Comparison of ENCODE assay signal across 7 cellular contexts in the genomic region with DNA sequence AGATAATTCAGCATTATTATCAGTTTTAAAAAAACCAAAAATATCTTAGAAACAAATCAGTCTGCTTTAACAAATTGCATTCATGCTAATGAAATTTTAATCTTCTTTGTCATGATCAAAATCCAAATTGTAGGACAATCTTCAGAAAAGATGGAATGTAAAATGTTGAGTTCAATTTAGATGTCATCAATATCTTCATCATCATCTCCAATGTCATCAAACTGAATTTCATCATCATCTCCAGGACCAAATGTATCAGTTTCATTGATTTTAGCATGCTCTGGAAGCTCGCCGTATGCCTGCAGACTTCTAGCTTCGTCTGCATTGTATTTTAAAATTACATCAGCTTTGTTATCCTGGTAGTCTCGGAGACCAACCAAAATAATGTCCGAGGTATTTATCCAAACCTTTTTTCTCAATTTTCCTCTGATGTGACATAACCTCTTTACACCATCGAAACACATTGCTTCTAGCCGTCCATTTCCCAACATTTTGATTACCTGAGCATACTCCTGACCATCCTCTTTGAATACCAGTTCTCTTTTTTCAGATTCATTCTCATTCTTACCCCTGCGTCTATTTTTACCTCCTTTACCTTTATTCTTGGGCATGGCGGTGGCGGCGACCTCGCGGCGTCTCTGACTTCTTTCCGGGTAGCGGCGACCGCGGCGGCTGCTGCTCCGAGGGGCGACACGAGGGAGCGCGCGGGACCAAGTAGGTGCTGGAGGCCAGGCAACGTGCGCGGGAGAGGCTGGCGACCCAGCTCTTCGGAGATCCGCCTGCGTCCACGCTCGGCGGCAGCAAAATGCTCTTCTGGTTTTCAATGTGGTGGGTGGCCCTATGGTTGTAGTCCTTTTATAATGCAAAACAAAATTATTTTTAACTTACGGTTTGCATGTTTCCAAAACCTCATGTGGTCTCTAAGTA. TPM values are rescaled to one million over a fixed set of nuclear protein-coding genes. Genes with fewer than 3 reads are reported as not detected.
DNase-seq lines count a peak whose midpoint lies in the region; ATAC-seq, FAIRE-seq and TF ChIP-seq lines count a peak whose summit lies in the region.
"Not testable (repeated sequence)": the region's sequence is repeated elsewhere in the genome, so short reads cannot be mapped to it uniquely, and the experiment has no call there.

No MANE protein-coding gene starts in this region.

- not testable (repeated sequence) for H3T11ph ChIP-seq in H9 (ENCODE audit: low read length)

- H3K9me2 ChIP-seq in OCI-LY1 (ENCODE audit: low read depth, low read length), result not testable (repeated sequence)

- H3K79me1 ChIP-seq in H9 (ENCODE audit: insufficient read depth, low read depth, low read length, poor library complexity, severe bottlenecking), result not testable (repeated sequence)

- not testable (repeated sequence) for H4K20me1 ChIP-seq in H9 (ENCODE audit: control insufficient read depth, insufficient read depth, insufficient read length); OCI-LY1 (ENCODE audit: insufficient read depth, low read length); K562 (replicated peaks; ENCODE audit: control insufficient read depth, insufficient read depth, low read length)

- not testable (repeated sequence) for TF ChIP-seq RAD21 in K562 (CRISPR knock-in tag; conservative IDR thresholded peaks at IDR 0.05 in 1 of 2, IDR thresholded peaks at IDR 0.05 in 1 of 2)

- H3K9me1 ChIP-seq in K562 (ENCODE audit: control insufficient read depth, insufficient read depth, low read length), result not testable (repeated sequence)

- POLR2A ChIA-PET in CD8-positive, alpha-beta memory T cell (lab: Charles Lee); K562 (lab: Yijun Ruan, JAX): not testable (repeated sequence)
- POLR2A ChIA-PET in activated CD8-positive, alpha-beta T cell treated with anti-CD3 and anti-CD28 coated beads for 36 hours (lab: Charles Lee), result interaction anchor here (1.6 kb wide), 1 partner anchor 16 kb away, joined by 4 read pairs; no protein-coding TSS in a partner anchor

- not testable (repeated sequence) for H4K5ac ChIP-seq in H9 (ENCODE audit: insufficient read length, low read depth, low read length)

- H3K27ac ChIP-seq in CD8-positive, alpha-beta memory T cell (ENCODE audit: low read depth, low read length); H9 (ENCODE audit: insufficient read length, low read depth, low read length); OCI-LY1 (ENCODE audit: low read depth, low read length, poor library complexity, severe bottlenecking); K562 (ENCODE audit: extremely low read depth, low read depth, low read length); esophagus muscularis mucosa (replicated peaks in 1 of 4): not testable (repeated sequence)

- DNase-seq in CD8-positive, alpha-beta memory T cell; H9; activated CD8-positive, alpha-beta T cell treated with anti-CD3 and anti-CD28 coated beads for 36 hours; K562 (ENCODE audit: extremely low read depth in 1 of 4, low spot score in 3 of 4); mucosa of descending colon: not testable (repeated sequence)
- peak; percentile 19 for DNase-seq in esophagus muscularis mucosa (ENCODE audit: extremely low spot score)

- not testable (repeated sequence) for H2AK5ac ChIP-seq in H9 (ENCODE audit: insufficient read length, low read length)

- H2AFZ ChIP-seq in H9 (ENCODE audit: low read length); OCI-LY1 (ENCODE audit: low read length); K562 (ENCODE audit: low read depth, low read length): not testable (repeated sequence)

- H3K79me2 ChIP-seq in H9 (ENCODE audit: insufficient read depth, low read length); OCI-LY1 (ENCODE audit: insufficient read depth, low read length); K562 (ENCODE audit: control insufficient read depth, insufficient read depth, low read length): not testable (repeated sequence)

- H3K36me3 Mint-ChIP-seq in CD8-positive, alpha-beta memory T cell; H9 (ENCODE audit: insufficient read depth in 1 of 3, low read depth in 3 of 3); activated CD8-positive, alpha-beta T cell treated with anti-CD3 and anti-CD28 coated beads for 36 hours (ENCODE audit: low read depth): not testable (repeated sequence)

- in situ Hi-C loops in K562 (cut with MboI), result not testable (repeated sequence)

- not testable (repeated sequence) for H2BK12ac ChIP-seq in H9 (ENCODE audit: insufficient read length, low read depth, low read length)

- H2BK5ac ChIP-seq in H9 (ENCODE audit: insufficient read length, low read length), result not testable (repeated sequence)

- BruUV-seq in K562 (replicated peaks; lab: Mats Ljungman, UMichigan), result not testable (repeated sequence)

- H2BK15ac ChIP-seq in H9 (ENCODE audit: low read depth, low read length), result not testable (repeated sequence)

- not testable (repeated sequence) for H3K4me1 ChIP-seq in CD8-positive, alpha-beta memory T cell (ENCODE audit: insufficient read depth, low read length); H9 (ENCODE audit: insufficient read depth, low read length); OCI-LY1 (ENCODE audit: insufficient read depth, low read length, severe bottlenecking); K562 (replicated peaks in 1 of 2; ENCODE audit: control insufficient read depth in 2 of 2, insufficient read depth in 2 of 2, low read length in 2 of 2); esophagus muscularis mucosa; mucosa of descending colon (ENCODE audit: low read depth)

- CTCF ChIA-PET in CD8-positive, alpha-beta memory T cell (lab: Charles Lee); activated CD8-positive, alpha-beta T cell treated with anti-CD3 and anti-CD28 coated beads for 36 hours (lab: Charles Lee); K562 (lab: Yijun Ruan, JAX; ENCODE audit: low intra/inter-chr PET ratio): not testable (repeated sequence)

- intact Hi-C loops in activated CD8-positive, alpha-beta T cell treated with anti-CD3 and anti-CD28 coated beads for 36 hours (cut with micrococcal nuclease); K562 (cut with micrococcal nuclease); esophagus muscularis mucosa (cut with DNase I); mucosa of descending colon (cut with DNase I, micrococcal nuclease): not testable (repeated sequence)

- not testable (repeated sequence) for H3K36me3 ChIP-seq in CD8-positive, alpha-beta memory T cell (ENCODE audit: insufficient read depth, low read length); OCI-LY1 (ENCODE audit: insufficient read depth, low read length); K562 (ENCODE audit: control insufficient read depth, insufficient read depth, low read length); esophagus muscularis mucosa; mucosa of descending colon (ENCODE audit: low read depth)

- not testable (repeated sequence) for H3K56ac ChIP-seq in H9 (ENCODE audit: insufficient read length, low read depth, low read length)

- not testable (repeated sequence) for H3F3A ChIP-seq in OCI-LY1 (ENCODE audit: insufficient read depth, low read length)

- not testable (repeated sequence) for H4K91ac ChIP-seq in H9 (ENCODE audit: insufficient read length, low read depth, low read length)

- not testable (repeated sequence) for H3K27me3 Mint-ChIP-seq in CD8-positive, alpha-beta memory T cell; H9 (ENCODE audit: low read depth); activated CD8-positive, alpha-beta T cell treated with anti-CD3 and anti-CD28 coated beads for 36 hours

- not testable (repeated sequence) for H3K4me1 Mint-ChIP-seq in CD8-positive, alpha-beta memory T cell; H9; activated CD8-positive, alpha-beta T cell treated with anti-CD3 and anti-CD28 coated beads for 36 hours (ENCODE audit: low read depth)

- not testable (repeated sequence) for H3K18ac ChIP-seq in H9 (ENCODE audit: insufficient read length, low read depth, low read length)

- H2BK120ac ChIP-seq in H9 (ENCODE audit: low read depth, low read length, poor library complexity, severe bottlenecking), result not testable (repeated sequence)

- H3K4me2 ChIP-seq in H9 (ENCODE audit: insufficient read depth, insufficient read length, low read length); K562 (ENCODE audit: insufficient read depth, low read length): not testable (repeated sequence)
- peak overlapping the region; percentile 57 for H3K4me2 ChIP-seq in OCI-LY1 (ENCODE audit: low read length)

- peak overlapping the region in 4 of 7 donors; percentile 5 to 58 (median 38) for H3K4me3 Mint-ChIP-seq in CD8-positive, alpha-beta memory T cell
- not testable (repeated sequence) for H3K4me3 Mint-ChIP-seq in H9
- H3K4me3 Mint-ChIP-seq in activated CD8-positive, alpha-beta T cell treated with anti-CD3 and anti-CD28 coated beads for 36 hours, result peak overlapping the region; percentile 6

- H2BK20ac ChIP-seq in H9 (ENCODE audit: low read depth, low read length, poor library complexity, severe bottlenecking), result not testable (repeated sequence)

- not testable (repeated sequence) for TF ChIP-seq POLR2A in K562 (conservative IDR thresholded peaks at IDR 0.05); esophagus muscularis mucosa (IDR thresholded peaks at IDR 0.05; ENCODE audit: low read depth)

- H4K8ac ChIP-seq in H9 (replicated peaks; ENCODE audit: insufficient read length, low read depth, low read length), result not testable (repeated sequence)

- H3K23me2 ChIP-seq in H9 (ENCODE audit: insufficient read length, low read depth, low read length, poor library complexity, severe bottlenecking), result not testable (repeated sequence)

- TF ChIP-seq CTCF in H9 (conservative IDR thresholded peaks at IDR 0.05); OCI-LY1 (IDR thresholded peaks at IDR 0.05; ENCODE audit: low read length); activated CD8-positive, alpha-beta T cell treated with anti-CD3 and anti-CD28 coated beads for 36 hours (IDR thresholded peaks at IDR 0.05); K562 (IDR thresholded peaks at IDR 0.05 in 2 of 3, conservative IDR thresholded peaks at IDR 0.05 in 1 of 3; ENCODE audit: insufficient read depth in 2 of 3, low read depth in 1 of 3, low read length in 3 of 3); esophagus muscularis mucosa (IDR thresholded peaks at IDR 0.05); mucosa of descending colon (IDR thresholded peaks at IDR 0.05): not testable (repeated sequence)

- not testable (repeated sequence) for H3K9me3 Mint-ChIP-seq in CD8-positive, alpha-beta memory T cell; H9; activated CD8-positive, alpha-beta T cell treated with anti-CD3 and anti-CD28 coated beads for 36 hours

- not testable (repeated sequence) for H3K4ac ChIP-seq in H9 (ENCODE audit: low read depth, low read length)

- not testable (repeated sequence) for TF ChIP-seq EP300 in K562 (IDR thresholded peaks at IDR 0.05; ENCODE audit: low read length); esophagus muscularis mucosa (IDR thresholded peaks at IDR 0.05)

- H3K23ac ChIP-seq in H9 (ENCODE audit: insufficient read length, low read depth, low read length), result not testable (repeated sequence)

- WGBS in H9 (ENCODE audit: extremely low coverage, insufficient read length, low lambda C conversion rate), result no CpG with 5 or more reads among the region's 37 CpGs
- WGBS in K562 (ENCODE audit: insufficient coverage, low coverage, missing lambda C conversion rate), result 70% methylated on average over 18 of the region's 37 CpGs
- WGBS in esophagus muscularis mucosa, result 31% methylated on average over 37 of the region's 37 CpGs

- not testable (repeated sequence) for H3K27ac Mint-ChIP-seq in CD8-positive, alpha-beta memory T cell; activated CD8-positive, alpha-beta T cell treated with anti-CD3 and anti-CD28 coated beads for 36 hours
- H3K27ac Mint-ChIP-seq in H9, result peak overlapping the region in 1 of 3 experiments; percentile 19; a peak in 1 of 7 replicates

- not testable (repeated sequence) for H3K9me3 ChIP-seq in CD8-positive, alpha-beta memory T cell (ENCODE audit: low read length); H9 (ENCODE audit: control insufficient read depth, low read depth, low read length); OCI-LY1 (ENCODE audit: low read length); K562 (replicated peaks; ENCODE audit: control insufficient read depth, insufficient read depth, low read depth, low read length); esophagus muscularis mucosa; mucosa of descending colon

- H3K4me3 ChIP-seq in CD8-positive, alpha-beta memory T cell (ENCODE audit: low read length); K562; esophagus muscularis mucosa; mucosa of descending colon: not testable (repeated sequence)
- H3K4me3 ChIP-seq in OCI-LY1 (ENCODE audit: low read depth, low read length, poor library complexity, severe bottlenecking), result peak overlapping the region; percentile 51

- H3K27me3 ChIP-seq in CD8-positive, alpha-beta memory T cell (ENCODE audit: insufficient read depth, low read length, poor library complexity, severe bottlenecking); H9 (ENCODE audit: insufficient read depth, low read length); OCI-LY1 (ENCODE audit: insufficient read depth, low read length); K562 (ENCODE audit: control insufficient read depth in 2 of 2, insufficient read depth in 2 of 2, low read length in 2 of 2): not testable (repeated sequence)
- peaks cover 0 to 13% (median 0%) of the 10 kb centered on the region in 4 donors for H3K27me3 ChIP-seq in esophagus muscularis mucosa

- not testable (repeated sequence) for FAIRE-seq in K562 (lab: Jason Lieb, UNC)

- peak overlapping the region; percentile 36; the same call in 1 of the 2 replicates for H3K14ac ChIP-seq in H9 (ENCODE audit: insufficient read depth, low read length)

- not testable (repeated sequence) for H3K9ac ChIP-seq in H9 (ENCODE audit: extremely low read depth, insufficient read length, low read length); K562 (ENCODE audit: insufficient read depth in 1 of 2, low read depth in 2 of 2, low read length in 2 of 2)
- peak overlapping the region; percentile 48 for H3K9ac ChIP-seq in OCI-LY1 (ENCODE audit: low read length)

- ATAC-seq in activated CD8-positive, alpha-beta T cell treated with anti-CD3 and anti-CD28 coated beads for 36 hours; K562: not testable (repeated sequence)
- peak; percentile 23 for ATAC-seq in mucosa of descending colon

RNA-seq across cellular contexts. Expression of gene RNU1-3, which starts 19.0 kb away (rescaled TPM):
- total RNA-seq in CD8-positive, alpha-beta memory T cell, result 1,000 to 10,000 TPM; 1,293 to 1,300 TPM
- not detected for polyA plus RNA-seq in CD8-positive, alpha-beta memory T cell
- total RNA-seq in H9 (2021), result 1,874 and 2,051 TPM in 2 replicates
- total RNA-seq in activated CD8-positive, alpha-beta T cell treated with anti-CD3 and anti-CD28 coated beads for 36 hours, result 1,000 to 10,000 TPM in 1 of 2 experiments, 100 to 1,000 TPM in 1; 820 to 1,043 TPM
- total RNA-seq in K562 (2011; cell fraction: chromatin; rRNA removed; ENCODE audit: low replicate concordance), result under 0.01 TPM in 2 replicates
- under 0.01 and 21,200 TPM in 2 replicates for total RNA-seq in K562 (2011; cell fraction: nucleolus; rRNA removed)
- under 0.01 and 24,158 TPM in 2 replicates for total RNA-seq in K562 (2011; cell fraction: nucleoplasm; rRNA removed)
- total RNA-seq in K562 (2014; rRNA removed), result under 0.01 TPM in 2 replicates
- total RNA-seq in K562 (2014; rRNA removed; fragmentation: Illumina TruSeq; extraction: Trizol), result 28,565 and 32,823 TPM in 2 replicates
- total RNA-seq in K562 (2015; rRNA removed; fragmentation: Illumina TruSeq; extraction: Trizol), result 20,456 and 27,045 TPM in 2 replicates
- 2,231 and 2,538 TPM in 2 replicates for total RNA-seq in K562 (2021)
- polyA plus RNA-seq in K562 (2011; rRNA removed), result 83.9 TPM in 1 of 2 replicates, not detected in the other
- under 0.01 TPM in 1 of 2 replicates, not detected in the other for polyA plus RNA-seq in K562 (2011; cell fraction: cytosol; rRNA removed)
- under 0.01 and 1,424 TPM in 2 replicates for polyA plus RNA-seq in K562 (2011; cell fraction: nucleus; rRNA removed)
- polyA plus RNA-seq in K562 (2012), result 25.1 TPM in 1 of 2 replicates, not detected in the other
- polyA plus RNA-seq in K562 (2014; fragmentation: Illumina TruSeq; extraction: Trizol), result not detected in 2 replicates
- 1 to 10 TPM in 1 of 2 experiments, not detected in 1; 3.0 TPM for polyA plus RNA-seq in K562 (2014; fragmentation: Nextera tagmentation; extraction: Ambion mirVana)
- not detected in 2 replicates for polyA plus RNA-seq in K562 (2014; rRNA removed)
- polyA minus RNA-seq in K562 (2011; rRNA and poly(A)+ RNA removed), result 10,756 and 20,531 TPM in 2 replicates
- polyA minus RNA-seq in K562 (2011; cell fraction: cytosol; rRNA and poly(A)+ RNA removed), result 58,964 and 66,171 TPM in 2 replicates
- polyA minus RNA-seq in K562 (2011; cell fraction: nucleus; rRNA and poly(A)+ RNA removed), result 66,769 and 85,880 TPM in 2 replicates
- under 1 TPM in 2 of 4 donors, not detected in 2; under 0.01 TPM for total RNA-seq in esophagus muscularis mucosa
- 1,000 to 10,000 TPM; 2,195 to 6,222 (median 2,378) TPM for total RNA-seq in mucosa of descending colon

RNA-seq across cellular contexts. Expression of gene RNU1-4, which starts 54.6 kb away (rescaled TPM):
- total RNA-seq in CD8-positive, alpha-beta memory T cell, result 1,000 to 10,000 TPM; 1,293 to 1,300 TPM
- polyA plus RNA-seq in CD8-positive, alpha-beta memory T cell, result not detected
- total RNA-seq in H9 (2021), result 1,874 and 2,051 TPM in 2 replicates
- 1,000 to 10,000 TPM in 1 of 2 experiments, 100 to 1,000 TPM in 1; 820 to 1,043 TPM for total RNA-seq in activated CD8-positive, alpha-beta T cell treated with anti-CD3 and anti-CD28 coated beads for 36 hours
- total RNA-seq in K562 (2011; cell fraction: chromatin; rRNA removed; ENCODE audit: low replicate concordance), result under 0.01 TPM in 2 replicates
- total RNA-seq in K562 (2011; cell fraction: nucleolus; rRNA removed), result under 0.01 and 21,200 TPM in 2 replicates
- total RNA-seq in K562 (2011; cell fraction: nucleoplasm; rRNA removed), result under 0.01 and 24,158 TPM in 2 replicates
- under 0.01 TPM in 2 replicates for total RNA-seq in K562 (2014; rRNA removed)
- 28,565 and 32,823 TPM in 2 replicates for total RNA-seq in K562 (2014; rRNA removed; fragmentation: Illumina TruSeq; extraction: Trizol)
- total RNA-seq in K562 (2015; rRNA removed; fragmentation: Illumina TruSeq; extraction: Trizol), result 20,456 and 27,045 TPM in 2 replicates
- total RNA-seq in K562 (2021), result 2,231 and 2,538 TPM in 2 replicates
- polyA plus RNA-seq in K562 (2011; rRNA removed), result 83.9 TPM in 1 of 2 replicates, not detected in the other
- under 0.01 TPM in 1 of 2 replicates, not detected in the other for polyA plus RNA-seq in K562 (2011; cell fraction: cytosol; rRNA removed)
- polyA plus RNA-seq in K562 (2011; cell fraction: nucleus; rRNA removed), result under 0.01 and 1,424 TPM in 2 replicates
- 25.1 TPM in 1 of 2 replicates, not detected in the other for polyA plus RNA-seq in K562 (2012)
- not detected in 2 replicates for polyA plus RNA-seq in K562 (2014; fragmentation: Illumina TruSeq; extraction: Trizol)
- polyA plus RNA-seq in K562 (2014; fragmentation: Nextera tagmentation; extraction: Ambion mirVana), result 1 to 10 TPM in 1 of 2 experiments, not detected in 1; 3.0 TPM
- polyA plus RNA-seq in K562 (2014; rRNA removed), result not detected in 2 replicates
- polyA minus RNA-seq in K562 (2011; rRNA and poly(A)+ RNA removed), result 10,756 and 20,531 TPM in 2 replicates
- polyA minus RNA-seq in K562 (2011; cell fraction: cytosol; rRNA and poly(A)+ RNA removed), result 58,964 and 66,171 TPM in 2 replicates
- polyA minus RNA-seq in K562 (2011; cell fraction: nucleus; rRNA and poly(A)+ RNA removed), result 66,769 and 85,880 TPM in 2 replicates
- under 1 TPM in 2 of 4 donors, not detected in 2; under 0.01 TPM for total RNA-seq in esophagus muscularis mucosa
- total RNA-seq in mucosa of descending colon, result 1,000 to 10,000 TPM; 2,195 to 6,222 (median 2,378) TPM
